Comparison of ENCODE assay signal across 19 cellular contexts in genomic region chr6:48979085-48979484, GRCh38.
A peak's percentile ranks its signal among the peaks of the same experiment; 100 is the strongest.
DNase-seq lines count a peak whose midpoint lies in the region; ATAC-seq and TF ChIP-seq lines count a peak whose summit lies in the region.
"Had no signal": no experiment of that assay in that cellular context is flagged by ENCODE, and none has a peak within 500 bp of the region (broad histone marks: within the 10 kb centered on the region; RNA-seq: fewer than 3 reads in every experiment).

No MANE protein-coding gene starts in this region.

- H3K27me3 Mint-ChIP-seq in H9 (ENCODE audit: low read depth): no peaks in the 10 kb centered on the region
- H3K27me3 Mint-ChIP-seq in activated T-helper 17 cell treated with anti-CD3 and anti-CD28 coated beads, Interleukin-2, amount 50 U/mL, for 72 hours: no peaks in the 10 kb centered on the region
- no peaks in the 10 kb centered on the region for H3K27me3 Mint-ChIP-seq in CD4-positive, alpha-beta T cell
- H3K27me3 Mint-ChIP-seq: B cell; CD8-positive, alpha-beta memory T cell had no signal

- no peak for DNase-seq in H9
- no peak for DNase-seq in PC-9
- peak; percentile 2 for DNase-seq in mesendoderm
- no peak for DNase-seq in sciatic nerve (ENCODE audit: low spot score)
- DNase-seq in CD4-positive, alpha-beta T cell: no peak
- no peak for DNase-seq in hepatocyte (ENCODE audit: low spot score)
- DNase-seq: CD8-positive, alpha-beta memory T cell; COR-L47; DMS 273 treated with DMSO at 0.1 percent for 48 hours; DMS53; DND-41; EL; HFFc6 had no signal

- BruUV-seq in PC-9 (replicated peaks; lab: Mats Ljungman, UMichigan): no TSS peak

- H3K4me1 Mint-ChIP-seq in H9: no peaks in the 10 kb centered on the region
- no peaks in the 10 kb centered on the region for H3K4me1 Mint-ChIP-seq in activated T-helper 17 cell treated with anti-CD3 and anti-CD28 coated beads, Interleukin-2, amount 50 U/mL, for 72 hours
- H3K4me1 Mint-ChIP-seq in CD4-positive, alpha-beta T cell (ENCODE audit: low read depth): no peaks in the 10 kb centered on the region
- H3K4me1 Mint-ChIP-seq: B cell; CD8-positive, alpha-beta memory T cell had no signal

- H3F3A ChIP-seq in PC-9 (ENCODE audit: insufficient read depth, low read depth): no peaks in the 10 kb centered on the region

- peak overlapping the region; percentile 28 for H3K18ac ChIP-seq in H9 (ENCODE audit: insufficient read length, low read depth, low read length)
- no peak overlapping the region for H3K18ac ChIP-seq in mesendoderm (ENCODE audit: low read length)

- ATAC-seq in sciatic nerve (peak; percentile 17), GM18517 (IDR thresholded peaks at IDR 0.05; ENCODE audit: unreplicated experiment) (no peak)
- no peak for ATAC-seq in activated T-helper 17 cell treated with anti-CD3 and anti-CD28 coated beads, Interleukin-2, amount 50 U/mL, for 72 hours (replicated peaks)
- no peak for ATAC-seq in CD4-positive, alpha-beta T cell (ENCODE audit: poor library complexity)
- ATAC-seq: GM12878, HCT116 had no signal

- H3K79me1 ChIP-seq in H9 (ENCODE audit: insufficient read depth, low read depth, low read length, poor library complexity, severe bottlenecking): no peaks in the 10 kb centered on the region
- no peaks in the 10 kb centered on the region for H3K79me1 ChIP-seq in mesendoderm (ENCODE audit: low read length)

- H3K4me2 ChIP-seq in H9 (ENCODE audit: insufficient read depth, insufficient read length, low read length) (no peak overlapping the region), PC-9 (no peak overlapping the region), mesendoderm (ENCODE audit: low read length) (no peak overlapping the region), hepatocyte (no peak overlapping the region)
- H3K4me2 ChIP-seq: BLaER1 treated with 17β-estradiol and CSF1 and Interleukin-3, amounts not matched to agents 10 nM and 100 nM had no signal

- H3K27ac Mint-ChIP-seq in H9: peak overlapping the region in 1 of 3 experiments; percentile 68; a peak in 1 of 7 replicates
- no peak overlapping the region for H3K27ac Mint-ChIP-seq in activated T-helper 17 cell treated with anti-CD3 and anti-CD28 coated beads, Interleukin-2, amount 50 U/mL, for 72 hours
- no peak overlapping the region for H3K27ac Mint-ChIP-seq in CD4-positive, alpha-beta T cell
- H3K27ac Mint-ChIP-seq: B cell; CD8-positive, alpha-beta memory T cell; HFFc6 had no signal

- no peak overlapping the region for H3K56ac ChIP-seq in H9 (ENCODE audit: insufficient read length, low read depth, low read length)
- no peak overlapping the region for H3K56ac ChIP-seq in mesendoderm (ENCODE audit: low read length)

- H3K27me3 ChIP-seq in H9 (ENCODE audit: insufficient read depth, low read length) (no peaks in the 10 kb centered on the region), PC-9 (ENCODE audit: insufficient read depth, low read depth) (no peaks in the 10 kb centered on the region), mesendoderm (ENCODE audit: insufficient read depth, low read length, poor library complexity) (no peaks in the 10 kb centered on the region), hepatocyte (no peaks in the 10 kb centered on the region)
- H3K27me3 ChIP-seq in CD4-positive, alpha-beta T cell (ENCODE audit: control insufficient read depth, insufficient read depth, low read length): no peaks in the 10 kb centered on the region
- H3K27me3 ChIP-seq: BLaER1 treated with 17β-estradiol and CSF1 and Interleukin-3, amounts not matched to agents 10 nM and 100 nM had no signal

- H2AFZ ChIP-seq in H9 (ENCODE audit: low read length): no peak overlapping the region
- 0 out of 2 replicates have a peak overlapping the region, but pooled peaks have one; percentile 32 for H2AFZ ChIP-seq in PC-9
- no peak overlapping the region for H2AFZ ChIP-seq in hepatocyte

- no peak overlapping the region; the same call in 1 of the 2 replicates for H3K14ac ChIP-seq in H9 (ENCODE audit: insufficient read depth, low read length)

- H3K9me3 ChIP-seq in H9 (ENCODE audit: control insufficient read depth, low read depth, low read length): no peaks in the 10 kb centered on the region
- no peaks in the 10 kb centered on the region for H3K9me3 ChIP-seq in PC-9 (ENCODE audit: insufficient read depth, low read depth)
- no peaks in the 10 kb centered on the region for H3K9me3 ChIP-seq in CD4-positive, alpha-beta T cell (ENCODE audit: control insufficient read depth, low read length)
- H3K9me3 ChIP-seq in hepatocyte (ENCODE audit: low read depth): no peaks in the 10 kb centered on the region

- CTCF ChIA-PET in PC-9 (lab: Charles Lee): no interaction called here
- CTCF ChIA-PET in CD4-positive, alpha-beta T cell (lab: Charles Lee): no interaction called here

- H4K20me1 ChIP-seq in H9 (ENCODE audit: control insufficient read depth, insufficient read depth, insufficient read length) (no peaks in the 10 kb centered on the region), PC-9 (ENCODE audit: insufficient read depth) (no peaks in the 10 kb centered on the region), hepatocyte (ENCODE audit: insufficient read depth, poor library complexity, severe bottlenecking) (no peaks in the 10 kb centered on the region)
- H4K20me1 ChIP-seq: BLaER1 treated with 17β-estradiol and CSF1 and Interleukin-3, amounts not matched to agents 10 nM and 100 nM had no signal

- H3K36me3 Mint-ChIP-seq in H9 (ENCODE audit: insufficient read depth in 1 of 3, low read depth in 3 of 3): peaks cover 2 to 5% (median 3%) of the 10 kb centered on the region in 3 experiments; a peak in 3 of 7 replicates
- no peaks in the 10 kb centered on the region for H3K36me3 Mint-ChIP-seq in activated T-helper 17 cell treated with anti-CD3 and anti-CD28 coated beads, Interleukin-2, amount 50 U/mL, for 72 hours (ENCODE audit: low read depth)
- H3K36me3 Mint-ChIP-seq in CD4-positive, alpha-beta T cell (ENCODE audit: low read depth): no peaks in the 10 kb centered on the region
- H3K36me3 Mint-ChIP-seq: CD8-positive, alpha-beta memory T cell had no signal

- H3K23me2 ChIP-seq in H9 (ENCODE audit: insufficient read length, low read depth, low read length, poor library complexity, severe bottlenecking): no peaks in the 10 kb centered on the region

- no peak overlapping the region for H3T11ph ChIP-seq in H9 (ENCODE audit: low read length)

- no peaks in the 10 kb centered on the region for H3K9me2 ChIP-seq in PC-9 (ENCODE audit: insufficient read depth)
- H3K9me2 ChIP-seq in hepatocyte (replicated peaks; ENCODE audit: insufficient read depth): no peaks in the 10 kb centered on the region

- H3K36me3 ChIP-seq in PC-9 (ENCODE audit: low read depth): no peaks in the 10 kb centered on the region
- H3K36me3 ChIP-seq in mesendoderm (ENCODE audit: control insufficient read depth, insufficient read depth, low read length): no peaks in the 10 kb centered on the region
- H3K36me3 ChIP-seq in hepatocyte (replicated peaks; ENCODE audit: insufficient read depth, low read depth): no peaks in the 10 kb centered on the region
- H3K36me3 ChIP-seq: BLaER1 treated with 17β-estradiol and CSF1 and Interleukin-3, amounts not matched to agents 10 nM and 100 nM had no signal

- H3K79me2 ChIP-seq in H9 (ENCODE audit: insufficient read depth, low read length): no peaks in the 10 kb centered on the region
- H3K79me2 ChIP-seq in PC-9 (ENCODE audit: low read depth): no peaks in the 10 kb centered on the region
- H3K79me2 ChIP-seq in mesendoderm (ENCODE audit: control insufficient read depth, insufficient read depth, low read length): no peaks in the 10 kb centered on the region
- H3K79me2 ChIP-seq in hepatocyte: no peaks in the 10 kb centered on the region

- H4K5ac ChIP-seq in H9 (ENCODE audit: insufficient read length, low read depth, low read length) (no peak overlapping the region), mesendoderm (ENCODE audit: low read length) (no peak overlapping the region)

- H3K4ac ChIP-seq in H9 (ENCODE audit: low read depth, low read length) (no peak overlapping the region), mesendoderm (ENCODE audit: low read depth, low read length) (no peak overlapping the region)

- no peak overlapping the region for H4K91ac ChIP-seq in H9 (ENCODE audit: insufficient read length, low read depth, low read length)

- H3K23ac ChIP-seq in H9 (ENCODE audit: insufficient read length, low read depth, low read length) (no peak overlapping the region), mesendoderm (ENCODE audit: low read length) (no peak overlapping the region)

- TF ChIP-seq CTCF in H9 (conservative IDR thresholded peaks at IDR 0.05) (no peak), PC-9 (conservative IDR thresholded peaks at IDR 0.05) (no peak), hepatocyte (IDR thresholded peaks at IDR 0.05; ENCODE audit: poor library complexity) (no peak)
- no peak for TF ChIP-seq CTCF in CD4-positive, alpha-beta T cell (IDR thresholded peaks at IDR 0.05)

- no peak overlapping the region for H2BK5ac ChIP-seq in H9 (ENCODE audit: insufficient read length, low read length)
- H2BK5ac ChIP-seq in mesendoderm (ENCODE audit: low read length): no peak overlapping the region

- no peaks in the 10 kb centered on the region for H3K4me1 ChIP-seq in H9 (ENCODE audit: insufficient read depth, low read length)
- H3K4me1 ChIP-seq in PC-9 (replicated peaks; ENCODE audit: insufficient read depth): no peaks in the 10 kb centered on the region
- H3K4me1 ChIP-seq in mesendoderm (ENCODE audit: control insufficient read depth, low read depth, low read length): no peaks in the 10 kb centered on the region
- no peaks in the 10 kb centered on the region for H3K4me1 ChIP-seq in hepatocyte (ENCODE audit: insufficient read depth)
- H3K4me1 ChIP-seq: BLaER1 treated with 17β-estradiol and CSF1 and Interleukin-3, amounts not matched to agents 10 nM and 100 nM had no signal

- POLR2A ChIA-PET in PC-9 (lab: Charles Lee; ENCODE audit: unreplicated experiment): no interaction called here
- POLR2A ChIA-PET in CD4-positive, alpha-beta T cell (lab: Charles Lee): no interaction called here

- peaks cover 6% of the 10 kb centered on the region in 2 experiments; a peak in 3 of 5 replicates for H3K9me3 Mint-ChIP-seq in H9
- H3K9me3 Mint-ChIP-seq in activated T-helper 17 cell treated with anti-CD3 and anti-CD28 coated beads, Interleukin-2, amount 50 U/mL, for 72 hours: no peaks in the 10 kb centered on the region
- H3K9me3 Mint-ChIP-seq in CD4-positive, alpha-beta T cell: no peaks in the 10 kb centered on the region

- H3K4me3 Mint-ChIP-seq in H9: no peak overlapping the region
- H3K4me3 Mint-ChIP-seq in activated T-helper 17 cell treated with anti-CD3 and anti-CD28 coated beads, Interleukin-2, amount 50 U/mL, for 72 hours: no peak overlapping the region
- no peak overlapping the region for H3K4me3 Mint-ChIP-seq in CD4-positive, alpha-beta T cell
- H3K4me3 Mint-ChIP-seq: B cell; CD8-positive, alpha-beta memory T cell; HFFc6 had no signal

- H2BK15ac ChIP-seq in H9 (ENCODE audit: low read depth, low read length) (no peak overlapping the region), mesendoderm (replicated peaks; ENCODE audit: low read depth) (no peak overlapping the region)

- no peak overlapping the region for H4K8ac ChIP-seq in H9 (replicated peaks; ENCODE audit: insufficient read length, low read depth, low read length)
- H4K8ac ChIP-seq in mesendoderm (ENCODE audit: low read depth, low read length): no peak overlapping the region

- H2AK5ac ChIP-seq in H9 (ENCODE audit: insufficient read length, low read length) (no peak overlapping the region), mesendoderm (ENCODE audit: low read length) (no peak overlapping the region)

- no CpG with 5 or more reads among the region's 8 CpGs for WGBS in H9 (ENCODE audit: extremely low coverage, insufficient read length, low lambda C conversion rate)
- no CpG with 5 or more reads among the region's 8 CpGs for WGBS in mesendoderm (ENCODE audit: extremely low coverage, insufficient coverage, low lambda C conversion rate)
- 96% methylated on average over 8 of the region's 8 CpGs for WGBS in hepatocyte (ENCODE audit: low lambda C conversion rate, missing lambda C conversion rate)

- no peak overlapping the region for H2BK120ac ChIP-seq in H9 (ENCODE audit: low read depth, low read length, poor library complexity, severe bottlenecking)
- no peak overlapping the region for H2BK120ac ChIP-seq in mesendoderm (ENCODE audit: low read depth, low read length)

- no peak overlapping the region for H2BK20ac ChIP-seq in H9 (ENCODE audit: low read depth, low read length, poor library complexity, severe bottlenecking)

- H3K27ac ChIP-seq in H9 (ENCODE audit: insufficient read length, low read depth, low read length) (no peak overlapping the region), PC-9 (no peak overlapping the region), mesendoderm (ENCODE audit: low read depth, low read length) (no peak overlapping the region), hepatocyte (no peak overlapping the region)
- H3K27ac ChIP-seq in CD4-positive, alpha-beta T cell (ENCODE audit: low read depth, low read length): no peak overlapping the region
- H3K27ac ChIP-seq: BLaER1 treated with 17β-estradiol and CSF1 and Interleukin-3, amounts not matched to agents 10 nM and 100 nM had no signal

- no peak overlapping the region for H2BK12ac ChIP-seq in H9 (ENCODE audit: insufficient read length, low read depth, low read length)

- intact Hi-C loops in PC-9 (cut with micrococcal nuclease; ENCODE audit: unreplicated experiment) (no loop called here), sciatic nerve (cut with DNase I) (no loop called here)
- intact Hi-C loops in CD4-positive, alpha-beta T cell (cut with DNase I, micrococcal nuclease): no loop called here

- H3K4me3 ChIP-seq in PC-9 (no peak overlapping the region), mesendoderm (ENCODE audit: low read length) (no peak overlapping the region), hepatocyte (no peak overlapping the region)
- H3K4me3 ChIP-seq: BLaER1 treated with 17β-estradiol and CSF1 and Interleukin-3, amounts not matched to agents 10 nM and 100 nM; GM12878 had no signal

- H3K9ac ChIP-seq in H9 (ENCODE audit: extremely low read depth, insufficient read length, low read length) (no peak overlapping the region), mesendoderm (ENCODE audit: low read length) (no peak overlapping the region)
- H3K9ac ChIP-seq: BLaER1 treated with 17β-estradiol and CSF1 and Interleukin-3, amounts not matched to agents 10 nM and 100 nM had no signal
